In genomic region chr18:67854340-67854739, GRCh38 we compare ENCODE assay signal across 19 cellular contexts.
DNase-seq lines count a peak whose midpoint lies in the region; ATAC-seq, FAIRE-seq and TF ChIP-seq lines count a peak whose summit lies in the region.
"Had no signal": no experiment of that assay in that cellular context is flagged by ENCODE, and none has a peak within 500 bp of the region (broad histone marks: within the 10 kb centered on the region; RNA-seq: fewer than 3 reads in every experiment).

No MANE protein-coding gene starts in this region.

- FAIRE-seq in kidney (lab: Jason Lieb, UNC), result no peak
- FAIRE-seq: HTR-8/SVneo had no signal

- no peak overlapping the region for H3K27ac ChIP-seq in kidney (ENCODE audit: low read depth in 2 of 2, low read length in 2 of 2)
- H3K27ac ChIP-seq: Peyer's patch had no signal

- no peak overlapping the region for H3K9ac ChIP-seq in kidney (ENCODE audit: low read length in 2 of 2)

- no peak overlapping the region for H3K4me3 Mint-ChIP-seq in osteocyte (ENCODE audit: unreplicated experiment)
- H3K4me3 Mint-ChIP-seq: B cell, CD14-positive monocyte, IgD-negative memory B cell had no signal

- H3K4me3 ChIP-seq in fibroblast of mammary gland (ENCODE audit: control insufficient read depth, low read depth, low read length), result no peak overlapping the region
- no peak overlapping the region for H3K4me3 ChIP-seq in kidney (ENCODE audit: low read length in 2 of 2)
- H3K4me3 ChIP-seq: Peyer's patch had no signal

- ATAC-seq in activated naive CD4-positive, alpha-beta T cell treated with anti-CD3 and anti-CD28 coated beads, Interleukin-2, amount 50 U/mL, for 72 hours, result no peak
- ATAC-seq: HCT116, SK-N-SH treated with all-trans-retinoic acid at 6 μM for 48 hours had no signal

- H3K27ac Mint-ChIP-seq in osteocyte (ENCODE audit: unreplicated experiment), result peak overlapping the region; percentile 27
- H3K27ac Mint-ChIP-seq in activated naive CD4-positive, alpha-beta T cell treated with anti-CD3 and anti-CD28 coated beads, Interleukin-2, amount 50 U/mL, for 72 hours, result no peak overlapping the region
- H3K27ac Mint-ChIP-seq: B cell, CD14-positive monocyte, IgD-negative memory B cell had no signal

- no peaks in the 10 kb centered on the region for H3K36me3 Mint-ChIP-seq in osteocyte (ENCODE audit: unreplicated experiment)
- H3K36me3 Mint-ChIP-seq in activated naive CD4-positive, alpha-beta T cell treated with anti-CD3 and anti-CD28 coated beads, Interleukin-2, amount 50 U/mL, for 72 hours, result no peaks in the 10 kb centered on the region
- H3K36me3 Mint-ChIP-seq: CD14-positive monocyte, IgD-negative memory B cell had no signal

- no peaks in the 10 kb centered on the region for H3K4me1 ChIP-seq in kidney (ENCODE audit: control insufficient read depth in 1 of 2, insufficient read depth in 1 of 2, low read depth in 1 of 2, low read length in 2 of 2)
- H3K4me1 ChIP-seq: Peyer's patch had no signal

- TF ChIP-seq CTCF in fibroblast of mammary gland (conservative IDR thresholded peaks at IDR 0.05; ENCODE audit: control insufficient read depth, insufficient read depth, low read depth, low read length) (no peak), osteocyte (IDR thresholded peaks at IDR 0.05) (no peak), kidney (IDR thresholded peaks at IDR 0.05; ENCODE audit: borderline replicate concordance, extremely low read depth, insufficient read depth) (no peak)

- H3K36me3 ChIP-seq in kidney (ENCODE audit: control insufficient read depth in 1 of 2, insufficient read depth in 2 of 2, low read length in 2 of 2), result no peaks in the 10 kb centered on the region
- H3K36me3 ChIP-seq: Peyer's patch had no signal

- peaks cover 9% of the 10 kb centered on the region for H3K9me3 Mint-ChIP-seq in osteocyte (ENCODE audit: unreplicated experiment)
- peaks cover 0 to 5% of the 10 kb centered on the region in 2 donors for H3K9me3 Mint-ChIP-seq in activated naive CD4-positive, alpha-beta T cell treated with anti-CD3 and anti-CD28 coated beads, Interleukin-2, amount 50 U/mL, for 72 hours

- peaks cover 5% of the 10 kb centered on the region for H3K4me1 Mint-ChIP-seq in osteocyte (ENCODE audit: unreplicated experiment)
- H3K4me1 Mint-ChIP-seq: B cell, CD14-positive monocyte, IgD-negative memory B cell had no signal

- H3K27me3 Mint-ChIP-seq in osteocyte (ENCODE audit: unreplicated experiment), result no peaks in the 10 kb centered on the region
- H3K27me3 Mint-ChIP-seq: B cell, IgD-negative memory B cell had no signal

- intact Hi-C loops in kidney (cut with DNase I), result no loop called here

- DNase-seq in EH (ENCODE audit: low read depth), result peak; percentile 50
- DNase-seq in amniotic epithelial cell (ENCODE audit: low read depth), result peak; percentile 23
- peak; percentile 5 for DNase-seq in fibroblast of mammary gland (ENCODE audit: low read depth)
- DNase-seq in osteocyte (ENCODE audit: extremely low spot score, unreplicated experiment), result no peak
- DNase-seq in kidney, result no peak
- no peak for DNase-seq in HPDE6-E6E7 (ENCODE audit: extremely low spot score)
- DNase-seq in activated naive CD4-positive, alpha-beta T cell treated with anti-CD3 and anti-CD28 coated beads, Interleukin-2, amount 50 U/mL, for 72 hours (ENCODE audit: low spot score in 2 of 2), result no peak
- DNase-seq: DMS53, GOT3, NCI-H1694 treated with DMSO at 0.1 percent for 48 hours, NCI-H2081 treated with DMSO at 0.1 percent for 48 hours, NCI-H2171 treated with DMSO at 0.1 percent for 48 hours, Peyer's patch had no signal

- H3K9me3 ChIP-seq in kidney (ENCODE audit: control insufficient read depth in 1 of 2, low read length in 2 of 2), result no peaks in the 10 kb centered on the region
- H3K9me3 ChIP-seq: Peyer's patch had no signal

Comparison
In these comparisons a context has a peak if more than half of its experiments do, and no peak if none do; other contexts are left out.
1. DNase-seq: peak in EH (single experiment), amniotic epithelial cell (single experiment) and fibroblast of mammary gland (single experiment); none in osteocyte (single experiment), kidney (single experiment), HPDE6-E6E7 (single experiment) and activated naive CD4-positive, alpha-beta T cell treated with anti-CD3 and anti-CD28 coated beads, Interleukin-2, amount 50 U/mL, for 72 hours (0 of 2).